ENCODE assay signal across 8 cellular contexts in the genomic region with DNA sequence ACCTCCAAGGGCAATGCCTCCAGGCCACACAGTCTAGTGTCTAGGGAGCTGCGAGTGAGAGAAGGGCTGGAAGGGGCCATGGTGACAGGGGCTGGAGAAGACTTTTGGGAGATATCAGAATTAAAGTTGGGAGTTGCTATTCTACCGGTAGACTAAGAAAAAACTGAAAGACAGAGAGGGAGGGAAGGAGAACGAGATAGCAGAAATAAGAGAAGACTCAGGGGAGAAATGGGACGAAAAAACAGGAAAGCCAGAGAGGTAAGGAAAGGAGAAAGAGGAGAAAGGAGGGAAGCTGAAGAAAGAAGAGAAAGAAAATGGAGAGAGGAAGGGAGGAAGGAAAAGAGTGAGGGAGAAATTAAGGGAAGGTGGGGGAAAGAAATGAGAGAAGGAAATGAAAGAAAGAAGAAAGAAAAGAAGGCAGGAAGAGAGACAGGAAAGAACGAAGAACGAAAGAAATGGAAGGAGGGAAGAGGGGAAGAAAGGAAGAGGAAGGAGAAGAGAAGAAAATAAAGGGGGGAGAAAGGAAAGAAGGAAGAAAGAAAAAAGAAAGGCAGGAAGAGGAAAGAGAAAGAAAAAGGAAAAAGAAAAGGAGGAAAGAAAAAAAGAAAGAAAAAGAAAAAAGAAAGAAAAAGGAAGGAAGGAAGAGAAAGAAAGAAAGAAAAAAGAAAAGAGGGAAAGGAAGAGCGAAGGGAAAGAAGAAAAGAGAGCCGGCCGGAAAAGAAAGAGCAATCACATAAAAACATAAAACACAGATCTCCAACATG. TPM values are rescaled to one million over a fixed set of nuclear protein-coding genes. Genes with fewer than 3 reads are reported as not detected.
DNase-seq lines count a peak whose midpoint lies in the region; ATAC-seq and TF ChIP-seq lines count a peak whose summit lies in the region.

No MANE protein-coding gene starts in this region.

- 16% methylated on average over 7 of the region's 9 CpGs for WGBS in hepatocyte (ENCODE audit: low lambda C conversion rate, missing lambda C conversion rate)
- WGBS in spleen, 5 donors = 15 to 21% (median 18%) methylated on average over 8 to 9 of the region's 9 CpGs

- H3K27me3 ChIP-seq in GM23338 (ENCODE audit: insufficient read depth) = peaks cover 92% of the 10 kb centered on the region
- peaks cover 82% of the 10 kb centered on the region for H3K27me3 ChIP-seq in hepatocyte
- peaks cover 0 to 85% (median 33%) of the 10 kb centered on the region in 7 donors for H3K27me3 ChIP-seq in spleen (replicated peaks in 1 of 7)

- no peak overlapping the region; the same call in 1 of the 2 replicates for H2AFZ ChIP-seq in GM23338
- peak overlapping the region; percentile 24 for H2AFZ ChIP-seq in hepatocyte

- H3K79me2 ChIP-seq in GM23338 (replicated peaks; ENCODE audit: insufficient read depth) (no peaks in the 10 kb centered on the region), hepatocyte (peaks cover 24% of the 10 kb centered on the region)

- H3K27ac ChIP-seq in GM23338 (ENCODE audit: low read depth) = no peak overlapping the region
- peak overlapping the region; percentile 77 for H3K27ac ChIP-seq in hepatocyte
- H3K27ac ChIP-seq in spleen = peak overlapping the region; percentile 82 to 93 (median 90)

- H3F3A ChIP-seq in GM23338 (replicated peaks; ENCODE audit: low read depth) = peaks cover 13% of the 10 kb centered on the region; the same call in 1 of the 2 replicates

- intact Hi-C loops in spleen (cut with DNase I; ENCODE audit: low total_unique reads) = no loop called here

- no peaks in the 10 kb centered on the region for H3K36me3 ChIP-seq in GM23338 (ENCODE audit: insufficient read depth)
- no peaks in the 10 kb centered on the region for H3K36me3 ChIP-seq in hepatocyte (replicated peaks; ENCODE audit: insufficient read depth, low read depth)
- H3K36me3 ChIP-seq in spleen = peaks cover 0 to 8% (median 2%) of the 10 kb centered on the region in 6 donors

- H3K4me2 ChIP-seq in GM23338 = peak overlapping the region; percentile 86
- H3K4me2 ChIP-seq in hepatocyte = peak overlapping the region; percentile 90

- ATAC-seq in GM23338 = no peak
- no peak for ATAC-seq in WTC11

- H3K9me2 ChIP-seq in GM23338 (ENCODE audit: insufficient read depth) (no peaks in the 10 kb centered on the region), hepatocyte (replicated peaks; ENCODE audit: insufficient read depth) (no peaks in the 10 kb centered on the region)

- H3K27me3 Mint-ChIP-seq in GM23338 (ENCODE audit: insufficient read depth, low read depth, poor library complexity) = peaks cover 96% of the 10 kb centered on the region
- H3K27me3 Mint-ChIP-seq in WTC11 (ENCODE audit: low read depth) = peaks cover 100% of the 10 kb centered on the region

- no peak for TF ChIP-seq CTCF in GM23338 (conservative IDR thresholded peaks at IDR 0.05; ENCODE audit: low read depth in 2 of 2)
- TF ChIP-seq CTCF in WTC11 (IDR thresholded peaks at IDR 0.05) = no peak
- no peak for TF ChIP-seq CTCF in hepatocyte (IDR thresholded peaks at IDR 0.05; ENCODE audit: poor library complexity)
- TF ChIP-seq CTCF in spleen (IDR thresholded peaks at IDR 0.05 in 8 of 11, conservative IDR thresholded peaks at IDR 0.05 in 3 of 11) = no peak

- H3K4me1 ChIP-seq in GM23338 (ENCODE audit: insufficient read depth) (peaks cover 45% of the 10 kb centered on the region), hepatocyte (ENCODE audit: insufficient read depth) (peaks cover 4% of the 10 kb centered on the region), spleen (peaks cover 12 to 96% (median 60%) of the 10 kb centered on the region in 6 donors)

- H3K27ac Mint-ChIP-seq in GM23338 (no peak overlapping the region), WTC11 (no peak overlapping the region)

- H4K20me1 ChIP-seq in GM23338 (replicated peaks; ENCODE audit: insufficient read depth) = peaks cover 39% of the 10 kb centered on the region
- peaks cover 7% of the 10 kb centered on the region for H4K20me1 ChIP-seq in hepatocyte (ENCODE audit: insufficient read depth, poor library complexity, severe bottlenecking)

- no peak for TF ChIP-seq POLR2A in spleen (IDR thresholded peaks at IDR 0.05)

- H3K36me3 Mint-ChIP-seq in GM23338 (ENCODE audit: low read depth) = no peaks in the 10 kb centered on the region
- 0 out of 2 replicates have a peak, but pooled peaks cover 2% of the 10 kb centered on the region for H3K36me3 Mint-ChIP-seq in WTC11

- no peak for DNase-seq in GM23338 (ENCODE audit: low spot score)
- DNase-seq in WTC11 (ENCODE audit: low spot score) = no peak
- no peak for DNase-seq in hepatocyte (ENCODE audit: low spot score)
- no peak for DNase-seq in spleen
- DNase-seq in AG08396 (ENCODE audit: low spot score) = no peak
- no peak for DNase-seq in DMS153 (lab: John Stamatoyannopoulos, UW)
- DNase-seq in stimulated activated CD4-positive, alpha-beta T cell treated with anti-CD3 and anti-CD28 coated beads, Interleukin-2, amount 100 ng/mL, for 24 hours = no peak
- DNase-seq in NCI-H526 (lab: John Stamatoyannopoulos, UW) = no peak

- POLR2A ChIA-PET in WTC11 (lab: Charles Lee) = interaction anchor here (0.6 kb wide), 1 partner anchor 395 kb away, joined by 3 read pairs; no protein-coding TSS in a partner anchor

- H3K9me3 Mint-ChIP-seq in GM23338 = no peaks in the 10 kb centered on the region; the same call in 2 of the 3 replicates
- no peaks in the 10 kb centered on the region for H3K9me3 Mint-ChIP-seq in WTC11

- CTCF ChIA-PET in WTC11 (lab: Charles Lee) = no interaction called here

- H3K4me3 Mint-ChIP-seq in GM23338 = peak overlapping the region; percentile 84
- peak overlapping the region; percentile 88 for H3K4me3 Mint-ChIP-seq in WTC11

- no peaks in the 10 kb centered on the region for H3K9me3 ChIP-seq in hepatocyte (ENCODE audit: low read depth)
- no peaks in the 10 kb centered on the region for H3K9me3 ChIP-seq in spleen

- H3K4me3 ChIP-seq in GM23338 = peak overlapping the region; percentile 59
- H3K4me3 ChIP-seq in hepatocyte = peak overlapping the region; percentile 76
- H3K4me3 ChIP-seq in spleen = peak overlapping the region; percentile 46 to 75 (median 62)

- H3K4me1 Mint-ChIP-seq in GM23338 (peaks cover 59% of the 10 kb centered on the region), WTC11 (peaks cover 61% of the 10 kb centered on the region)

TF ChIP-seq in GM23338, 12 proteins besides CTCF, POLR2A, EP300 and RAD21:
- peak; percentile 96 for TF ChIP-seq EZH2 (IDR thresholded peaks at IDR 0.05; ENCODE audit: low read depth, unreplicated experiment)
- no peak for TF ChIP-seq NANOG (IDR thresholded peaks at IDR 0.05; ENCODE audit: borderline replicate concordance)
- TF ChIP-seq, protein P1, sequence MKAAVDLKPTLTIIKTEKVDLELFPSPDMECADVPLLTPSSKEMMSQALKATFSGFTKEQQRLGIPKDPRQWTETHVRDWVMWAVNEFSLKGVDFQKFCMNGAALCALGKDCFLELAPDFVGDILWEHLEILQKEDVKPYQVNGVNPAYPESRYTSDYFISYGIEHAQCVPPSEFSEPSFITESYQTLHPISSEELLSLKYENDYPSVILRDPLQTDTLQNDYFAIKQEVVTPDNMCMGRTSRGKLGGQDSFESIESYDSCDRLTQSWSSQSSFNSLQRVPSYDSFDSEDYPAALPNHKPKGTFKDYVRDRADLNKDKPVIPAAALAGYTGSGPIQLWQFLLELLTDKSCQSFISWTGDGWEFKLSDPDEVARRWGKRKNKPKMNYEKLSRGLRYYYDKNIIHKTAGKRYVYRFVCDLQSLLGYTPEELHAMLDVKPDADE (IDR thresholded peaks at IDR 0.05) = no peak
TF ChIP-seq in GM23338: peak in this region for 1.

TF ChIP-seq in WTC11, 78 proteins besides CTCF, POLR2A, EP300 and RAD21:
- TF ChIP-seq TEAD4 (CRISPR knock-in tag; IDR thresholded peaks at IDR 0.05) (no peak), ZNF138 (CRISPR knock-in tag; conservative IDR thresholded peaks at IDR 0.05) (no peak), FOXK1 (CRISPR knock-in tag; IDR thresholded peaks at IDR 0.05) (no peak), SMAD4 (CRISPR knock-in tag; IDR thresholded peaks at IDR 0.05) (no peak)
- TF ChIP-seq, protein P2, sequence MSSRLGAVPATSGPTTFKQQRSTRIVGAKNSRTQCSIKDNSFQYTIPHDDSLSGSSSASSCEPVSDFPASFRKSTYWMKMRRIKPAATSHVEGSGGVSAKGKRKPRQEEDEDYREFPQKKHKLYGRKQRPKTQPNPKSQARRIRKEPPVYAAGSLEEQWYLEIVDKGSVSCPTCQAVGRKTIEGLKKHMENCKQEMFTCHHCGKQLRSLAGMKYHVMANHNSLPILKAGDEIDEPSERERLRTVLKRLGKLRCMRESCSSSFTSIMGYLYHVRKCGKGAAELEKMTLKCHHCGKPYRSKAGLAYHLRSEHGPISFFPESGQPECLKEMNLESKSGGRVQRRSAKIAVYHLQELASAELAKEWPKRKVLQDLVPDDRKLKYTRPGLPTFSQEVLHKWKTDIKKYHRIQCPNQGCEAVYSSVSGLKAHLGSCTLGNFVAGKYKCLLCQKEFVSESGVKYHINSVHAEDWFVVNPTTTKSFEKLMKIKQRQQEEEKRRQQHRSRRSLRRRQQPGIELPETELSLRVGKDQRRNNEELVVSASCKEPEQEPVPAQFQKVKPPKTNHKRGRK (CRISPR knock-in tag; IDR thresholded peaks at IDR 0.05; ENCODE audit: borderline replicate concordance) = peak; percentile 98; the same call in 1 of the 2 replicates
- TF ChIP-seq, protein P3, sequence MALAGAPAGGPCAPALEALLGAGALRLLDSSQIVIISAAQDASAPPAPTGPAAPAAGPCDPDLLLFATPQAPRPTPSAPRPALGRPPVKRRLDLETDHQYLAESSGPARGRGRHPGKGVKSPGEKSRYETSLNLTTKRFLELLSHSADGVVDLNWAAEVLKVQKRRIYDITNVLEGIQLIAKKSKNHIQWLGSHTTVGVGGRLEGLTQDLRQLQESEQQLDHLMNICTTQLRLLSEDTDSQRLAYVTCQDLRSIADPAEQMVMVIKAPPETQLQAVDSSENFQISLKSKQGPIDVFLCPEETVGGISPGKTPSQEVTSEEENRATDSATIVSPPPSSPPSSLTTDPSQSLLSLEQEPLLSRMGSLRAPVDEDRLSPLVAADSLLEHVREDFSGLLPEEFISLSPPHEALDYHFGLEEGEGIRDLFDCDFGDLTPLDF (CRISPR knock-in tag; IDR thresholded peaks at IDR 0.05) = no peak

RNA-seq across cellular contexts. Expression of a gene that starts 1.2 kb away (rescaled TPM):
- total RNA-seq in GM23338 (2014; rRNA removed; shearing (Covaris generic)) = 0.38 TPM in 1 of 2 replicates, not detected in the other
- polyA plus RNA-seq in GM23338 (2016; fragmentation: Nextera tagmentation; extraction: Ambion mirVana) (0.28 and 0.53 TPM in 2 replicates), hepatocyte (7.8 and 9.4 TPM in 2 replicates), spleen (1 to 10 TPM; 6.8 to 8.8 (median 7.9) TPM)
- total RNA-seq in WTC11 (2021) (0.11 to 0.39 TPM (median 0.16 TPM) in 3 replicates), hepatocyte (6.5 and 12.1 TPM in 2 replicates), spleen (10 to 100 TPM; 19.6 to 56.2 (median 34.8) TPM)
